In the genomic region with DNA sequence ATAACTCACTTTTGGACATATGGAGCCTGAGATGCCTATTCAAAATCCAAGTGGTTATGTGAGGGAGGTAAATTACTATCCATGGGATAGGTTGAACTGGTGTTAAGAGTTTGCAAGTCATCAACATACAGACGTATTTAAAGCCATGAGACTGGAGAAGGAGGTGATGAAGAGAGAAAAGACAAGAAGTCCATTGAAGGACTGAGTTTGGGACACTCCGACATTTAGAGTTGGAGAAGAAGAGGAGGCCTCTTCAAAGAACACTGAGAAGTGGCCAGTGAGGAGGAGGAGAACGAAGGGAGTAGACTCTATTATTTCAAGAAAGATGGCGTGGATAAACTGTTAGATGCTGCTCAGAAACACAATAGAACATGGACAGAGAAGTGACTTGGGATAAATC, we compare ENCODE assay signal across 42 cellular contexts. TPM values are rescaled to one million over a fixed set of nuclear protein-coding genes. Genes with fewer than 3 reads are reported as not detected.
"Had no signal": no experiment of that assay in that cellular context is flagged by ENCODE, and none has a peak within 500 bp of the region (broad histone marks: within the 10 kb centered on the region; RNA-seq: fewer than 3 reads in every experiment).

Gene CNGA2, plus strand, starts transcription at position 301 of the 400 bp plus-strand sequence. CDS start 3,738 bp downstream, outside the sequence.

- H3K27me3 ChIP-seq: adrenal gland, ascending aorta, body of pancreas, brain microvascular endothelial cell, cardiac muscle cell had no signal

- ATAC-seq: activated naive CD4-positive, alpha-beta T cell treated with anti-CD3 and anti-CD28 coated beads, Interleukin-2, amount 50 U/mL, for 72 hours; activated naive CD8-positive, alpha-beta T cell treated with anti-CD3 and anti-CD28 coated beads, Interleukin-2, amount 50 U/mL, for 24 hours; activated T-cell treated with anti-CD3 and anti-CD28 coated beads, Interleukin-2, amount 50 U/mL, for 4 hours; activated T-cell treated with anti-CD3 and anti-CD28 coated beads, Interleukin-2, amount 50 U/mL, for 72 hours; activated T-helper 17 cell treated with anti-CD3 and anti-CD28 coated beads, Interleukin-2, amount 50 U/mL, for 72 hours; body of pancreas had no signal

- H3K9me3 Mint-ChIP-seq: activated naive CD4-positive, alpha-beta T cell treated with anti-CD3 and anti-CD28 coated beads, Interleukin-2, amount 10 ng/mL, durations not matched to agents 7 days and 5 days; activated naive CD4-positive, alpha-beta T cell treated with anti-CD3 and anti-CD28 coated beads, Interleukin-2, amount 50 U/mL, for 24 hours; activated naive CD4-positive, alpha-beta T cell treated with anti-CD3 and anti-CD28 coated beads, Interleukin-2, amount 50 U/mL, for 72 hours; activated naive CD8-positive, alpha-beta T cell treated with anti-CD3 and anti-CD28 coated beads for 36 hours; activated naive CD8-positive, alpha-beta T cell treated with anti-CD3 and anti-CD28 coated beads, Interleukin-2, amount 10 ng/mL, durations not matched to agents 7 days and 5 days; activated naive CD8-positive, alpha-beta T cell treated with anti-CD3 and anti-CD28 coated beads, Interleukin-2, amount 50 U/mL, for 24 hours; activated T-cell treated with anti-CD3 and anti-CD28 coated beads, Interleukin-2, amount 50 U/mL, for 24 hours; activated T-cell treated with anti-CD3 and anti-CD28 coated beads, Interleukin-2, amount 50 U/mL, for 4 hours; activated T-cell treated with anti-CD3 and anti-CD28 coated beads, Interleukin-2, amount 50 U/mL, for 72 hours; activated T-helper 17 cell treated with anti-CD3 and anti-CD28 coated beads, Interleukin-2, amount 50 U/mL, for 72 hours; activated T-helper 2 cell treated with anti-CD3 and anti-CD28 coated beads, Interferon-gamma antibody, Interleukin-2, Interleukin-4, amounts not matched to agents 10 μg/mL and 5 μg/mL and 100 μg/mL, durations not matched to agents 14 hours and 24 hours and 36 hours; central memory CD8-positive, alpha-beta T cell had no signal

- H3K4me3 ChIP-seq: adrenal gland, ascending aorta, body of pancreas, breast epithelium, cardiac muscle cell had no signal

- H3K4me1 Mint-ChIP-seq: activated naive CD4-positive, alpha-beta T cell treated with anti-CD3 and anti-CD28 coated beads, Interleukin-2, amount 10 ng/mL, durations not matched to agents 7 days and 5 days; activated naive CD4-positive, alpha-beta T cell treated with anti-CD3 and anti-CD28 coated beads, Interleukin-2, amount 50 U/mL, for 24 hours; activated naive CD8-positive, alpha-beta T cell treated with anti-CD3 and anti-CD28 coated beads for 36 hours; activated naive CD8-positive, alpha-beta T cell treated with anti-CD3 and anti-CD28 coated beads, Interleukin-2, amount 10 ng/mL, durations not matched to agents 7 days and 5 days; activated naive CD8-positive, alpha-beta T cell treated with anti-CD3 and anti-CD28 coated beads, Interleukin-2, amount 50 U/mL, for 24 hours; activated T-helper 17 cell treated with anti-CD3 and anti-CD28 coated beads, Interleukin-2, amount 50 U/mL, for 72 hours; brain; central memory CD8-positive, alpha-beta T cell had no signal

- H3K27ac Mint-ChIP-seq: activated naive CD4-positive, alpha-beta T cell treated with anti-CD3 and anti-CD28 coated beads, Interleukin-2, amount 10 ng/mL, durations not matched to agents 7 days and 5 days; activated naive CD4-positive, alpha-beta T cell treated with anti-CD3 and anti-CD28 coated beads, Interleukin-2, amount 50 U/mL, for 24 hours; activated naive CD4-positive, alpha-beta T cell treated with anti-CD3 and anti-CD28 coated beads, Interleukin-2, amount 50 U/mL, for 72 hours; activated naive CD8-positive, alpha-beta T cell; activated naive CD8-positive, alpha-beta T cell treated with anti-CD3 and anti-CD28 coated beads for 36 hours; activated naive CD8-positive, alpha-beta T cell treated with anti-CD3 and anti-CD28 coated beads, Interleukin-2, amount 10 ng/mL, durations not matched to agents 7 days and 5 days; activated naive CD8-positive, alpha-beta T cell treated with anti-CD3 and anti-CD28 coated beads, Interleukin-2, amount 50 U/mL, for 24 hours; activated T-cell treated with anti-CD3 and anti-CD28 coated beads, Interleukin-2, amount 50 U/mL, for 24 hours; activated T-cell treated with anti-CD3 and anti-CD28 coated beads, Interleukin-2, amount 50 U/mL, for 72 hours; activated T-helper 17 cell treated with anti-CD3 and anti-CD28 coated beads, Interleukin-2, amount 50 U/mL, for 72 hours; activated T-helper 2 cell treated with anti-CD3 and anti-CD28 coated beads, Interferon-gamma antibody, Interleukin-2, Interleukin-4, amounts not matched to agents 10 μg/mL and 5 μg/mL and 100 μg/mL, durations not matched to agents 14 hours and 24 hours and 36 hours; brain had no signal

- H3K9me3 ChIP-seq: adrenal gland, ascending aorta, body of pancreas, breast epithelium had no signal

- FAIRE-seq: bronchial epithelial cell, colon had no signal

- H3K36me3 ChIP-seq: adrenal gland, ascending aorta, brain microvascular endothelial cell, breast epithelium, cardiac muscle cell had no signal

- DNase-seq: activated effector memory CD4-positive, alpha-beta T cell treated with anti-CD3 and anti-CD28 coated beads, Interleukin-2, amount 50 U/mL, for 16 hours; activated effector memory CD4-positive, alpha-beta T cell treated with Interleukin-2 at 50 U/mL for 16 hours; activated gamma-delta T cell; activated gamma-delta T cell treated with Interleukin-2 at 50 U/mL for 16 hours; activated naive CD4-positive, alpha-beta T cell treated with anti-CD3 and anti-CD28 coated beads, Interleukin-2, amount 10 ng/mL, durations not matched to agents 7 days and 5 days; activated naive CD4-positive, alpha-beta T cell treated with anti-CD3 and anti-CD28 coated beads, Interleukin-2, amount 50 U/mL, for 16 hours; activated naive CD4-positive, alpha-beta T cell treated with Interleukin-2 at 50 U/mL for 16 hours; activated naive CD8-positive, alpha-beta T cell treated with anti-CD3 and anti-CD28 coated beads for 36 hours; activated naive CD8-positive, alpha-beta T cell treated with anti-CD3 and anti-CD28 coated beads, Interleukin-2, amount 10 ng/mL, durations not matched to agents 7 days and 5 days; activated naive CD8-positive, alpha-beta T cell treated with anti-CD3 and anti-CD28 coated beads, Interleukin-2, amount 50 U/mL, for 24 hours; activated T-cell treated with anti-CD3 and anti-CD28 coated beads for 4 hours; activated T-cell treated with anti-CD3 and anti-CD28 coated beads, Interleukin-2, amount 50 U/mL, for 1 hour; activated T-cell treated with anti-CD3 and anti-CD28 coated beads, Interleukin-2, amount 50 U/mL, for 24 hours; activated T-cell treated with anti-CD3 and anti-CD28 coated beads, Interleukin-2, amount 50 U/mL, for 4 hours; activated T-cell treated with anti-CD3 and anti-CD28 coated beads, Interleukin-2, amount 50 U/mL, for 48 hours; activated T-cell treated with anti-CD3 and anti-CD28 coated beads, Interleukin-2, amount 50 U/mL, for 72 hours; adrenal gland; amniotic stem cell; amygdala; anterior cingulate cortex; aorta; body of pancreas; brain microvascular endothelial cell; caudate nucleus; central memory CD4-positive, alpha-beta T cell; cerebellar nuclear complex had no signal

- H3K27ac ChIP-seq: adrenal gland, ascending aorta, body of pancreas, brain microvascular endothelial cell, breast epithelium, cardiac muscle cell had no signal

- H3K4me3 Mint-ChIP-seq: activated naive CD4-positive, alpha-beta T cell treated with anti-CD3 and anti-CD28 coated beads, Interleukin-2, amount 10 ng/mL, durations not matched to agents 7 days and 5 days; activated naive CD4-positive, alpha-beta T cell treated with anti-CD3 and anti-CD28 coated beads, Interleukin-2, amount 50 U/mL, for 24 hours; activated naive CD8-positive, alpha-beta T cell; activated naive CD8-positive, alpha-beta T cell treated with anti-CD3 and anti-CD28 coated beads for 36 hours; activated naive CD8-positive, alpha-beta T cell treated with anti-CD3 and anti-CD28 coated beads, Interleukin-2, amount 10 ng/mL, durations not matched to agents 7 days and 5 days; activated naive CD8-positive, alpha-beta T cell treated with anti-CD3 and anti-CD28 coated beads, Interleukin-2, amount 50 U/mL, for 24 hours; activated T-cell treated with anti-CD3 and anti-CD28 coated beads, Interleukin-2, amount 50 U/mL, for 24 hours; activated T-cell treated with anti-CD3 and anti-CD28 coated beads, Interleukin-2, amount 50 U/mL, for 4 hours; activated T-cell treated with anti-CD3 and anti-CD28 coated beads, Interleukin-2, amount 50 U/mL, for 72 hours; activated T-helper 17 cell treated with anti-CD3 and anti-CD28 coated beads, Interleukin-2, amount 50 U/mL, for 72 hours; brain; central memory CD8-positive, alpha-beta T cell had no signal

- H3K36me3 Mint-ChIP-seq: activated naive CD4-positive, alpha-beta T cell treated with anti-CD3 and anti-CD28 coated beads, Interleukin-2, amount 10 ng/mL, durations not matched to agents 7 days and 5 days; activated naive CD4-positive, alpha-beta T cell treated with anti-CD3 and anti-CD28 coated beads, Interleukin-2, amount 50 U/mL, for 24 hours; activated naive CD4-positive, alpha-beta T cell treated with anti-CD3 and anti-CD28 coated beads, Interleukin-2, amount 50 U/mL, for 72 hours; activated naive CD8-positive, alpha-beta T cell; activated naive CD8-positive, alpha-beta T cell treated with anti-CD3 and anti-CD28 coated beads for 36 hours; activated naive CD8-positive, alpha-beta T cell treated with anti-CD3 and anti-CD28 coated beads, Interleukin-2, amount 10 ng/mL, durations not matched to agents 7 days and 5 days; brain had no signal

- H3K4me1 ChIP-seq: adrenal gland, ascending aorta, body of pancreas, breast epithelium had no signal

RNA-seq across cellular contexts. Expression of gene CNGA2, which starts in this region (rescaled TPM):
- total RNA-seq: activated naive CD4-positive, alpha-beta T cell treated with anti-CD3 and anti-CD28 coated beads, Interleukin-2, amount 50 U/mL, for 72 hours; activated naive CD8-positive, alpha-beta T cell treated with anti-CD3 and anti-CD28 coated beads for 36 hours; activated naive CD8-positive, alpha-beta T cell treated with anti-CD3 and anti-CD28 coated beads, Interleukin-2, amount 10 ng/mL, durations not matched to agents 7 days and 5 days; activated T-cell treated with anti-CD3 and anti-CD28 coated beads, Interleukin-2, amount 50 U/mL, for 4 hours; activated T-cell treated with anti-CD3 and anti-CD28 coated beads, Interleukin-2, amount 50 U/mL, for 72 hours; activated T-helper 17 cell treated with anti-CD3 and anti-CD28 coated beads, Interleukin-2, amount 50 U/mL, for 72 hours; activated T-helper 2 cell treated with anti-CD3 and anti-CD28 coated beads, Interferon-gamma antibody, Interleukin-2, Interleukin-4, amounts not matched to agents 10 μg/mL and 5 μg/mL and 100 μg/mL, durations not matched to agents 14 hours and 24 hours and 36 hours; adrenal gland; aorta; ascending aorta; body of pancreas; breast epithelium; bronchial epithelial cell; cardiac muscle cell; cardiac septum; cerebellum; chondrocyte had no signal
- polyA plus RNA-seq: adipose tissue, adrenal gland, aorta, cardiac muscle cell had no signal
